In the genomic region with DNA sequence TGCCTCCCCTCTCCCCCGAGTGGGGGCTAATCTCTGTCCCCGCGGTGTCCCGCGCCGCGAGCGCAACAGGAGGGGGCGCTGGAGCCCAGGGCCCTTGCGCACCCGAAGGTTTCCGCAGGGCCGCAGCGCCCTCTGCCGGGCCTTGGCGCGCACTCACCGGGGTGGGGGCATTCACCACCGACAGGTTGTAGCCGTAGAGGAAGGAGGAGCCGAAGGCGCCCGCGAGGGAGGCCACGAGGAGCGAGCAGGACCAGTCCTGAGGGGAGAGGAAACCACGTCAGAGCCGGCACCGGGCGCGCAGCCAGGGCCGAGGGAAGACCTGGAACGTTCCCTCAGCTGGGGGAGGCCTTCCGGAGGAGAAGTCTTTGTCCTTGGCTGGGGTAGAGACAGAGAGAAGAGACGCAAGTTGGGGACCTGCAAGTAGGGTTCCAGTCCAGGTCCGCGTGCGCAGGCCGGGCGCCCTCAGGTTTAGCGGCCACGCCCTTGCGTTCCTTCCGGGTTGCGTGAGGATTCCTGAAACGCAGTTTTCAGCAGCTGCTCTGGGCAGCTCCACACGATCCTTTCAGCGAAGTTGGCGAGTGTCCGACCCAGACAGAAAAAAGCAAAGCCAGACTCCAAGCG, we compare ENCODE assay signal across 8 cellular contexts. TPM values are rescaled to one million over a fixed set of nuclear protein-coding genes. Genes with fewer than 3 reads are reported as not detected.
DNase-seq lines count a peak whose midpoint lies in the region; ATAC-seq and TF ChIP-seq lines count a peak whose summit lies in the region.

No MANE protein-coding gene starts in this region.

- intact Hi-C loops in CD8-positive, alpha-beta T cell (cut with DNase I, micrococcal nuclease), result loop anchor here (1.0 to 10.0 kb wide), 13 partner anchors 78 to 520 kb away; a partner anchor contains a TSS

- H3K27ac Mint-ChIP-seq in CD8-positive, alpha-beta T cell, result peak overlapping the region; percentile 95

- peak overlapping the region; percentile 60 for H3K4me3 ChIP-seq in CD8-positive, alpha-beta T cell (ENCODE audit: low read depth, low read length)
- peak overlapping the region; percentile 38 for H3K4me3 ChIP-seq in NT2/D1 (ENCODE audit: insufficient read length, low read depth)

- H3K4me1 ChIP-seq in CD8-positive, alpha-beta T cell (ENCODE audit: insufficient read depth, low read length), result peaks cover 11% of the 10 kb centered on the region
- peaks cover 6% of the 10 kb centered on the region for H3K4me1 ChIP-seq in NT2/D1 (ENCODE audit: insufficient read depth, insufficient read length)

- CTCF ChIA-PET in CD8-positive, alpha-beta T cell (lab: Charles Lee), result interaction anchor here (0.9 to 1.3 kb wide), 3 partner anchors 84 to 385 kb away, joined by 3 to 7 read pairs (median 3); no protein-coding TSS in a partner anchor

- peak overlapping the region; percentile 66 for H3K27ac ChIP-seq in CD8-positive, alpha-beta T cell (ENCODE audit: low read depth, low read length)

- peak; percentile 99 for ATAC-seq in CD8-positive, alpha-beta T cell
- ATAC-seq in GM19397 (IDR thresholded peaks at IDR 0.05; ENCODE audit: unreplicated experiment) (peak; percentile 97), HG03571 (IDR thresholded peaks at IDR 0.05; ENCODE audit: unreplicated experiment) (peak; percentile 97)

- peaks cover 2% of the 10 kb centered on the region for H3K36me3 Mint-ChIP-seq in CD8-positive, alpha-beta T cell

- peaks cover 12% of the 10 kb centered on the region for H3K4me1 Mint-ChIP-seq in CD8-positive, alpha-beta T cell (ENCODE audit: low read depth)

- H3K9me3 ChIP-seq in CD8-positive, alpha-beta T cell (ENCODE audit: low read length), result no peaks in the 10 kb centered on the region
- no peaks in the 10 kb centered on the region for H3K9me3 ChIP-seq in NT2/D1 (ENCODE audit: insufficient read depth, low read length)

- peak overlapping the region; percentile 74 for H3K9ac ChIP-seq in NT2/D1 (ENCODE audit: insufficient read length, low read depth)

- H3K36me3 ChIP-seq in CD8-positive, alpha-beta T cell (ENCODE audit: insufficient read depth, low read length), result no peaks in the 10 kb centered on the region
- H3K36me3 ChIP-seq in NT2/D1 (ENCODE audit: insufficient read depth, insufficient read length, low read length), result no peaks in the 10 kb centered on the region

- peak; percentile 38 for TF ChIP-seq POLR2A in erythroblast (IDR thresholded peaks at IDR 0.05; ENCODE audit: low read length)

- peak overlapping the region; percentile 87 for H3K4me3 Mint-ChIP-seq in CD8-positive, alpha-beta T cell

- no peaks in the 10 kb centered on the region for H3K27me3 ChIP-seq in CD8-positive, alpha-beta T cell (ENCODE audit: insufficient read depth, low read length)
- H3K27me3 ChIP-seq in NT2/D1 (ENCODE audit: insufficient read depth, insufficient read length), result peaks cover 20% of the 10 kb centered on the region

- H3K9me3 Mint-ChIP-seq in CD8-positive, alpha-beta T cell, result no peaks in the 10 kb centered on the region

- peak; percentile 96 for TF ChIP-seq CTCF in CD8-positive, alpha-beta T cell (IDR thresholded peaks at IDR 0.05)

- no peaks in the 10 kb centered on the region for H3K27me3 Mint-ChIP-seq in CD8-positive, alpha-beta T cell (ENCODE audit: low read depth)

- peak; percentile 74 to 96 (median 86) for DNase-seq in CD8-positive, alpha-beta T cell
- DNase-seq in NT2/D1 (ENCODE audit: low read depth, low spot score), result peak; percentile 84
- peak; percentile 96 for DNase-seq in activated T-cell treated with anti-CD3 and anti-CD28 coated beads, Interleukin-2, amount 50 U/mL, for 1 hour
- DNase-seq in erythroblast (lab: John Stamatoyannopoulos, UW), result peak; percentile 84 to 86
- DNase-seq in mucosa of gallbladder (ENCODE audit: low spot score), result peak; percentile 97
- DNase-seq in stimulated activated CD8-positive, alpha-beta memory T cell treated with anti-CD3 and anti-CD28 coated beads, Interleukin-4, amount 100 ng/mL, for 24 hours (ENCODE audit: low read depth), result peak; percentile 88

- POLR2A ChIA-PET in CD8-positive, alpha-beta T cell (lab: Charles Lee), result interaction anchor here (0.7 to 2.2 kb wide), 5 partner anchors 13 to 565 kb away, joined by 3 to 6 read pairs (median 3); no protein-coding TSS in a partner anchor

RNA-seq across cellular contexts. Expression of a gene that starts 2.4 kb away (rescaled TPM):
- 1 to 10 TPM; 1.1 to 1.8 TPM for total RNA-seq in CD8-positive, alpha-beta T cell
- 10.4 TPM for total RNA-seq in mucosa of gallbladder

Comparison
In these comparisons a context has a peak if more than half of its experiments do, and no peak if none do; other contexts are left out.
1. Peak in every context shown above with its lines: DNase-seq, ATAC-seq, H3K4me3 ChIP-seq and H3K27ac ChIP-seq.